8 cellular contexts compared by ENCODE assay signal in the genomic region with DNA sequence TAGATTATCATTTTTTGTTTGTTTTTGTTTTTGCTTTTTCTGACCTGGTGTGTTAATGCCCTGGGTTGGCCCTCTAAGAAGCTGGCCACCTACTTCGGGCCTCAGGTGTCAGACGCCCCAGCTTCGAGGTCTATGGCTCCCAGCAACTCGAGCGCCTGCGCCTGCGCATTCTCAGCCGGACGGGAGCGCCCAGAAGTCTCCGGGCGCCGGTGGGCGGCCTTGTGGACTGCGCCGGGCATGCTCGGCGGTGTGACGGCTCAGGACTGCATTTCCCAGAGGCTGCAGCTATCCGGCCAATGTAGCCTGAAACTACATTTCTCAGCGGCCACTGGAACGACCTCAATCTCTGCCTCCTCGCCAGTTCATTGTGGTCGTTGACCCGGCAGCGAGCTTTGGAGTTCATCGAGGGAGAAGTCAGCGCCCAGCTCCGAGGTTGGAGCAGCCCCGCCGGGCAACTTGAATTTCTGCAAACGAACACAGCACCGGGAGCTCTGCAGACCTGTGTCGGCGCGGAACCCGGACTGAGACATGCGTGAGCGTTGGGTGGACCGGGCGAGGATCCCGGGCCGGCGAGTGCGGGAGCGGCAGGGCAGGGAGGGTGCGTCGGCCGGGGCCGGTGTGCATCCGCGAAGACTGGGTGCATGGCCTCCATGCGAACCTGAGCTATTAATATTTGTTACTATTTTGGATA. TPM values are rescaled to one million over a fixed set of nuclear protein-coding genes. Genes with fewer than 3 reads are reported as not detected.
DNase-seq lines count a peak whose midpoint lies in the region; ATAC-seq and TF ChIP-seq lines count a peak whose summit lies in the region.

A gene (plus strand): TSS at position 219 of the 691 bp plus-strand sequence. CDS start 3,045 bp downstream, outside the sequence.

- H3K36me3 Mint-ChIP-seq in CD4-positive, alpha-beta memory T cell: peaks cover 20 to 25% of the 10 kb centered on the region in 2 donors
- H3K36me3 Mint-ChIP-seq in nephron (ENCODE audit: low read depth): peaks cover 23% of the 10 kb centered on the region

- H3K4me3 Mint-ChIP-seq in CD4-positive, alpha-beta memory T cell: peak within 1 kb of the TSS; percentile 89 to 94 (median 92)
- peak within 1 kb of the TSS; percentile 98 to 99 (median 99) for H3K4me3 Mint-ChIP-seq in nephron

- H3K27me3 Mint-ChIP-seq in CD4-positive, alpha-beta memory T cell: no peaks in the 10 kb centered on the region
- H3K27me3 Mint-ChIP-seq in nephron (ENCODE audit: low read depth): no peaks in the 10 kb centered on the region

- H3K9me3 ChIP-seq in CD4-positive, alpha-beta memory T cell (ENCODE audit: control insufficient read depth in 1 of 2, low read length in 2 of 2): no peaks in the 10 kb centered on the region

- no peaks in the 10 kb centered on the region for H3K9me3 Mint-ChIP-seq in CD4-positive, alpha-beta memory T cell
- peaks cover 16% of the 10 kb centered on the region for H3K9me3 Mint-ChIP-seq in nephron

- peak within 1 kb of the TSS in 6 of 7 donors; percentile 61 to 84 (median 78) for H3K27ac Mint-ChIP-seq in CD4-positive, alpha-beta memory T cell
- peak within 1 kb of the TSS; percentile 90 to 97 (median 93) for H3K27ac Mint-ChIP-seq in nephron

- H3K36me3 ChIP-seq in CD4-positive, alpha-beta memory T cell (ENCODE audit: insufficient read depth, low read length): no peaks in the 10 kb centered on the region

- peaks cover 13 to 24% (median 19%) of the 10 kb centered on the region in 4 donors for H3K4me1 Mint-ChIP-seq in CD4-positive, alpha-beta memory T cell
- H3K4me1 Mint-ChIP-seq in nephron: peaks cover 15% of the 10 kb centered on the region

- no peak for TF ChIP-seq CTCF in nephron (IDR thresholded peaks at IDR 0.05; ENCODE audit: unreplicated experiment in 3 of 3)

- peaks cover 20% of the 10 kb centered on the region for H3K4me1 ChIP-seq in CD4-positive, alpha-beta memory T cell (ENCODE audit: insufficient read depth, low read length)

- DNase-seq in CD4-positive, alpha-beta memory T cell: peak; percentile 62 to 76 (median 69)
- DNase-seq in HS-27A (ENCODE audit: low read depth) (peak; percentile 91), RPMI8226 (peak; percentile 72), fibroblast of the conjunctiva (ENCODE audit: low read depth) (peak; percentile 90)
- peak; percentile 68 for DNase-seq in activated effector memory CD4-positive, alpha-beta T cell treated with Interleukin-2 at 50 U/mL for 16 hours
- peak; percentile 89 for DNase-seq in stimulated activated naive CD8-positive, alpha-beta T cell treated with anti-CD3 and anti-CD28 coated beads, Interleukin-15, Interleukin-2, amounts not matched to agents 100 U/mL and 50 U/mL, for 24 hours

- H3K27ac ChIP-seq in CD4-positive, alpha-beta memory T cell (ENCODE audit: low read depth, low read length): peak within 1 kb of the TSS; percentile 31

- ATAC-seq in GM19452 (IDR thresholded peaks at IDR 0.05; ENCODE audit: unreplicated experiment): peak; percentile 91
- peak; percentile 99 for ATAC-seq in stimulated activated naive CD8-positive, alpha-beta T cell treated with anti-CD3 and anti-CD28 coated beads, Interleukin-15, Interleukin-2, amounts not matched to agents 100 U/mL and 50 U/mL, for 24 hours

- H3K27me3 ChIP-seq in CD4-positive, alpha-beta memory T cell (ENCODE audit: insufficient read depth, low read length): no peaks in the 10 kb centered on the region

- intact Hi-C loops in CD4-positive, alpha-beta memory T cell (cut with micrococcal nuclease): loop anchor here (5.0 kb wide), 2 partner anchors 35 to 70 kb away; a partner anchor contains a TSS

- peak within 1 kb of the TSS; percentile 25 to 67 for H3K4me3 ChIP-seq in CD4-positive, alpha-beta memory T cell (ENCODE audit: low read length in 2 of 2)

- CTCF ChIA-PET in CD4-positive, alpha-beta memory T cell (lab: Charles Lee; ENCODE audit: partially characterized antibody): interaction anchor here (0.6 to 1.9 kb wide), 9 partner anchors 26 to 247 kb away, joined by 3 to 11 read pairs (median 4); no protein-coding TSS in a partner anchor

- POLR2A ChIA-PET in CD4-positive, alpha-beta memory T cell (lab: Charles Lee; ENCODE audit: partially characterized antibody): interaction anchor here (0.6 to 2.4 kb wide), 14 partner anchors 10 to 251 kb away, joined by 3 to 17 read pairs (median 4); no protein-coding TSS in a partner anchor

RNA-seq across cellular contexts. Expression of the gene that starts here (rescaled TPM):
- total RNA-seq in CD4-positive, alpha-beta memory T cell: 1 to 10 TPM; 9.2 to 9.7 TPM
- polyA plus RNA-seq in CD4-positive, alpha-beta memory T cell: 1 to 10 TPM; 5.4 to 5.7 TPM

Comparison
In these comparisons a context has a peak if more than half of its experiments do, and no peak if none do; other contexts are left out.
1. Peak in every context shown above with its lines: DNase-seq, ATAC-seq, H3K4me3 ChIP-seq and H3K27ac ChIP-seq.